In genomic region chr1:43524804-43525203, GRCh38 we compare ENCODE assay signal across 16 cellular contexts. TPM values are rescaled to one million over a fixed set of nuclear protein-coding genes. Genes with fewer than 3 reads are reported as not detected.
DNase-seq lines count a peak whose midpoint lies in the region; ATAC-seq, FAIRE-seq and TF ChIP-seq lines count a peak whose summit lies in the region.
"Had no signal": no experiment of that assay in that cellular context is flagged by ENCODE, and none has a peak within 500 bp of the region (broad histone marks: within the 10 kb centered on the region; RNA-seq: fewer than 3 reads in every experiment).

No MANE protein-coding gene starts in this region.

- peak; percentile 29 for DNase-seq in DMS53 (lab: John Stamatoyannopoulos, UW)
- no peak for DNase-seq in DMS53 treated with DMSO at 0.1 percent for 48 hours (lab: John Stamatoyannopoulos, UW; ENCODE audit: unreplicated experiment)
- peak; percentile 24 for DNase-seq in LoVo (ENCODE audit: low spot score)
- DNase-seq in RWPE1 (ENCODE audit: low spot score), result no peak
- DNase-seq in mucosa of descending colon, result peak in 2 of 3 donors; percentile 71 to 79
- DNase-seq in anterior cingulate cortex (lab: John Stamatoyannopoulos, UW), result no peak
- no peak for DNase-seq in D721Med (ENCODE audit: insufficient read length, low spot score)
- DNase-seq: 8988T; activated CD4-positive, alpha-beta T cell treated with anti-CD3 and anti-CD28 coated beads for 1 hour; HFFc6; hippocampal formation; kidney; NCI-H1694 treated with DMSO at 0.1 percent for 48 hours; stimulated activated naive CD4-positive, alpha-beta T cell treated with Interleukin-2 at 50 U/mL for 16 hours had no signal

- intact Hi-C loops in mucosa of descending colon (cut with DNase I, micrococcal nuclease), result loop anchor here (5.0 to 10.0 kb wide), 2 partner anchors 120 to 127 kb away; partner anchors contain the start of gene KDM4A (in 1 of the 2)

- H3K36me3 ChIP-seq in mucosa of descending colon (ENCODE audit: low read depth), result no peaks in the 10 kb centered on the region
- H3K36me3 ChIP-seq: BLaER1 had no signal

- CTCF ChIA-PET in RWPE1 (lab: Yijun Ruan, JAX), result interaction anchor here (0.6 kb wide), 1 partner anchor 126 kb away, joined by 4 read pairs; no protein-coding TSS in a partner anchor

- POLR2A ChIA-PET in RWPE1 (lab: Yijun Ruan, JAX; ENCODE audit: low non-redundant PET), result no interaction called here

- no peaks in the 10 kb centered on the region for H3K9me3 ChIP-seq in mucosa of descending colon
- H3K9me3 ChIP-seq: BLaER1 had no signal

- ATAC-seq in mucosa of descending colon (peak; percentile 56), GM21390 (IDR thresholded peaks at IDR 0.05; ENCODE audit: unreplicated experiment) (no peak)

- H3K4me3 ChIP-seq in mucosa of descending colon, result no peak overlapping the region
- H3K4me3 ChIP-seq: BLaER1 had no signal

- FAIRE-seq in D721Med (lab: Jason Lieb, UNC), result no peak
- FAIRE-seq: kidney had no signal

- TF ChIP-seq CTCF in RWPE1 (conservative IDR thresholded peaks at IDR 0.05; ENCODE audit: low read depth), result no peak
- no peak for TF ChIP-seq CTCF in mucosa of descending colon (IDR thresholded peaks at IDR 0.05)
- no peak for TF ChIP-seq CTCF in D721Med (IDR thresholded peaks at IDR 0.05; ENCODE audit: insufficient read depth, missing control alignments)

- peak overlapping the region; percentile 74 for H3K27ac ChIP-seq in RWPE1
- H3K27ac ChIP-seq: BLaER1 had no signal

- H3K4me1 ChIP-seq in mucosa of descending colon (ENCODE audit: low read depth), result peaks cover 26% of the 10 kb centered on the region

RNA-seq across cellular contexts. Expression of gene PTPRF, which starts 5.9 kb away (rescaled TPM):
- total RNA-seq in mucosa of descending colon, result 100 to 1,000 TPM; 355 to 752 (median 384) TPM

Comparison
In these comparisons a context has a peak if more than half of its experiments do, and no peak if none do; other contexts are left out.
1. DNase-seq: peak in DMS53 (single experiment), LoVo (single experiment) and mucosa of descending colon (2 of 3); none in DMS53 treated with DMSO at 0.1 percent for 48 hours (single experiment), RWPE1 (single experiment), anterior cingulate cortex (0 of 58) and D721Med (single experiment).